1 cellular context compared by ENCODE assay signal in genomic region chr1:181088079-181089016, GRCh38.
A peak's percentile ranks its signal among the peaks of the same experiment; 100 is the strongest.
TF ChIP-seq lines count a peak whose summit lies in the region.

IER5 (plus strand) TSS chr1:181088700; CDS start chr1:181088903, 203 bp downstream.

TF ChIP-seq in WTC11, 78 proteins besides CTCF, POLR2A, EP300 and RAD21 (continued from another document and continues in another):
- TF ChIP-seq ZNF281 (CRISPR knock-in tag; IDR thresholded peaks at IDR 0.05): no peak
- no peak for TF ChIP-seq ZNF263 (CRISPR knock-in tag; IDR thresholded peaks at IDR 0.05; ENCODE audit: low read depth)
- no peak for TF ChIP-seq E2F4 (CRISPR knock-in tag; IDR thresholded peaks at IDR 0.05; ENCODE audit: borderline replicate concordance, low read depth)
- no peak for TF ChIP-seq TCF7 (CRISPR knock-in tag; IDR thresholded peaks at IDR 0.05; ENCODE audit: low read depth)
- TF ChIP-seq ZNF396 (CRISPR knock-in tag; IDR thresholded peaks at IDR 0.05; ENCODE audit: borderline replicate concordance): no peak
- no peak for TF ChIP-seq PREB (CRISPR knock-in tag; IDR thresholded peaks at IDR 0.05; ENCODE audit: borderline replicate concordance)
- TF ChIP-seq USF2 (CRISPR knock-in tag; IDR thresholded peaks at IDR 0.05): peak; percentile 83
- TF ChIP-seq ZBTB21 (CRISPR knock-in tag; IDR thresholded peaks at IDR 0.05; ENCODE audit: borderline replicate concordance): no peak
- peak; percentile 49 for TF ChIP-seq PRDM15 (CRISPR knock-in tag; IDR thresholded peaks at IDR 0.05)
- peak; percentile 74 for TF ChIP-seq GABPB1 (CRISPR knock-in tag; IDR thresholded peaks at IDR 0.05)
- no peak for TF ChIP-seq ZNF671 (CRISPR knock-in tag; IDR thresholded peaks at IDR 0.05)
- 0 out of 2 replicates have a peak, but pooled peaks have one; percentile 28 for TF ChIP-seq ZNF121 (CRISPR knock-in tag; IDR thresholded peaks at IDR 0.05)
- no peak for TF ChIP-seq MXD4 (CRISPR knock-in tag; IDR thresholded peaks at IDR 0.05; ENCODE audit: borderline replicate concordance)
- no peak for TF ChIP-seq ATF3 (CRISPR knock-in tag; conservative IDR thresholded peaks at IDR 0.05)
- TF ChIP-seq ZNF232 (CRISPR knock-in tag; IDR thresholded peaks at IDR 0.05): peak; percentile 80; the same call in 1 of the 2 replicates
- no peak for TF ChIP-seq KAT7 (CRISPR knock-in tag; IDR thresholded peaks at IDR 0.05; ENCODE audit: borderline replicate concordance)
- TF ChIP-seq CREM (CRISPR knock-in tag; IDR thresholded peaks at IDR 0.05): no peak
- TF ChIP-seq AFF4 (CRISPR knock-in tag; IDR thresholded peaks at IDR 0.05; ENCODE audit: borderline replicate concordance): no peak
- TF ChIP-seq CREB1 (CRISPR knock-in tag; IDR thresholded peaks at IDR 0.05): peak; percentile 79; the same call in 1 of the 2 replicates
- peak; percentile 91; the same call in 1 of the 2 replicates for TF ChIP-seq ZNF416 (CRISPR knock-in tag; IDR thresholded peaks at IDR 0.05)
- no peak for TF ChIP-seq NR1H2 (CRISPR knock-in tag; IDR thresholded peaks at IDR 0.05)
- peak; percentile 65 for TF ChIP-seq NFYB (CRISPR knock-in tag; conservative IDR thresholded peaks at IDR 0.05; ENCODE audit: low read depth)
- TF ChIP-seq IRF2 (CRISPR knock-in tag; IDR thresholded peaks at IDR 0.05; ENCODE audit: borderline replicate concordance, low read depth): no peak
- no peak for TF ChIP-seq ZNF532 (CRISPR knock-in tag; IDR thresholded peaks at IDR 0.05; ENCODE audit: borderline replicate concordance)
- no peak for TF ChIP-seq PRRX2 (CRISPR knock-in tag; IDR thresholded peaks at IDR 0.05)
- peak; percentile 88 for TF ChIP-seq USF1 (CRISPR knock-in tag; IDR thresholded peaks at IDR 0.05)
- no peak for TF ChIP-seq JAZF1 (CRISPR knock-in tag; IDR thresholded peaks at IDR 0.05)
- TF ChIP-seq ZMAT4 (CRISPR knock-in tag; IDR thresholded peaks at IDR 0.05): no peak
- TF ChIP-seq ATF6 (CRISPR knock-in tag; IDR thresholded peaks at IDR 0.05): no peak
- no peak for TF ChIP-seq EMX1 (CRISPR knock-in tag; IDR thresholded peaks at IDR 0.05)
- TF ChIP-seq CDX4 (CRISPR knock-in tag; IDR thresholded peaks at IDR 0.05; ENCODE audit: borderline replicate concordance): no peak
- TF ChIP-seq RORB (CRISPR knock-in tag; IDR thresholded peaks at IDR 0.05): peak; percentile 88; the same call in 1 of the 2 replicates
- no peak for TF ChIP-seq SMAD4 (CRISPR knock-in tag; IDR thresholded peaks at IDR 0.05)
